In genomic region chr10:63008491-63008890, GRCh38 we compare ENCODE assay signal across 23 cellular contexts.
"Had no signal": no experiment of that assay in that cellular context is flagged by ENCODE, and none has a peak within 500 bp of the region (broad histone marks: within the 10 kb centered on the region; RNA-seq: fewer than 3 reads in every experiment).

No MANE protein-coding gene starts in this region.

- H3K9me3 ChIP-seq: gastroesophageal sphincter, heart left ventricle, left ventricle myocardium inferior, thoracic aorta, upper lobe of left lung had no signal

- H3K27me3 ChIP-seq: brain microvascular endothelial cell, gastroesophageal sphincter, upper lobe of left lung had no signal

- H3K27ac Mint-ChIP-seq: activated CD4-positive, alpha-beta memory T cell treated with anti-CD3 and anti-CD28 coated beads, Interleukin-2, amount 10 ng/mL, durations not matched to agents 7 days and 5 days; activated CD4-positive, alpha-beta T cell treated with anti-CD3 and anti-CD28 coated beads for 36 hours; activated CD8-positive, alpha-beta memory T cell treated with anti-CD3 and anti-CD28 coated beads, Interleukin-2, amount 10 ng/mL, durations not matched to agents 7 days and 5 days; activated naive CD8-positive, alpha-beta T cell; nephron progenitor cell; progenitor cell of endocrine pancreas; stimulated activated effector memory CD8-positive, alpha-beta T cell treated with anti-CD3 and anti-CD28 coated beads, Interleukin-12 subunit alpha, Interleukin-12 subunit beta, amount 100 ng/mL, for 72 hours; T-helper 2 cell treated with Interferon-gamma antibody and Interleukin-4, amounts not matched to agents 5 μg/mL and 100 μg/mL, for 36 hours; WTC11 had no signal

- H3K36me3 ChIP-seq: brain microvascular endothelial cell, gastroesophageal sphincter, heart left ventricle, left ventricle myocardium inferior, thoracic aorta, upper lobe of left lung had no signal

- H3K27ac ChIP-seq: brain microvascular endothelial cell, coronary artery, gastroesophageal sphincter, heart left ventricle, left ventricle myocardium inferior, skin epidermis, thoracic aorta, upper lobe of left lung had no signal

- H3K4me1 Mint-ChIP-seq: nephron progenitor cell had no signal

- H3K4me1 ChIP-seq: gastroesophageal sphincter, heart left ventricle, left ventricle myocardium inferior, upper lobe of left lung had no signal

- ATAC-seq: activated CD4-positive, alpha-beta T cell treated with anti-CD3 and anti-CD28 coated beads for 36 hours; activated CD8-positive, alpha-beta memory T cell treated with anti-CD3 and anti-CD28 coated beads, Interleukin-2, amount 10 ng/mL, durations not matched to agents 7 days and 5 days; gastroesophageal sphincter; heart left ventricle; right cardiac atrium; stimulated activated effector memory CD8-positive, alpha-beta T cell treated with anti-CD3 and anti-CD28 coated beads, Interleukin-12 subunit alpha, Interleukin-12 subunit beta, amount 100 ng/mL, for 72 hours; WTC11 had no signal

- DNase-seq: activated CD4-positive, alpha-beta memory T cell treated with anti-CD3 and anti-CD28 coated beads, Interleukin-2, amount 10 ng/mL, durations not matched to agents 7 days and 5 days; activated CD4-positive, alpha-beta T cell treated with anti-CD3 and anti-CD28 coated beads for 36 hours; activated CD8-positive, alpha-beta memory T cell treated with anti-CD3 and anti-CD28 coated beads, Interleukin-2, amount 10 ng/mL, durations not matched to agents 7 days and 5 days; amygdala; brain microvascular endothelial cell; central memory CD4-positive, alpha-beta T cell; heart left ventricle; kidney glomerular epithelial cell; left ventricle myocardium inferior; nephron progenitor cell; right cardiac atrium; stimulated activated CD4-positive, alpha-beta T cell treated with anti-CD3 and anti-CD28 coated beads, Interleukin-15, amount 100 ng/mL, for 24 hours; stimulated activated CD4-positive, alpha-beta T cell treated with anti-CD3 and anti-CD28 coated beads, Interleukin-4, amount 100 ng/mL, for 24 hours; upper lobe of left lung had no signal

- H3K9me3 Mint-ChIP-seq: activated CD4-positive, alpha-beta memory T cell treated with anti-CD3 and anti-CD28 coated beads, Interleukin-2, amount 10 ng/mL, durations not matched to agents 7 days and 5 days; nephron progenitor cell; stimulated activated effector memory CD8-positive, alpha-beta T cell treated with anti-CD3 and anti-CD28 coated beads, Interleukin-12 subunit alpha, Interleukin-12 subunit beta, amount 100 ng/mL, for 72 hours; T-helper 2 cell treated with Interferon-gamma antibody and Interleukin-4, amounts not matched to agents 5 μg/mL and 100 μg/mL, for 36 hours; WTC11 had no signal

- H3K4me3 ChIP-seq: coronary artery, gastroesophageal sphincter, heart left ventricle, left ventricle myocardium inferior, skin epidermis, thoracic aorta, upper lobe of left lung had no signal

- H3K4me3 Mint-ChIP-seq: activated CD4-positive, alpha-beta memory T cell treated with anti-CD3 and anti-CD28 coated beads, Interleukin-2, amount 10 ng/mL, durations not matched to agents 7 days and 5 days; activated CD4-positive, alpha-beta T cell treated with anti-CD3 and anti-CD28 coated beads for 36 hours; activated CD8-positive, alpha-beta memory T cell treated with anti-CD3 and anti-CD28 coated beads, Interleukin-2, amount 10 ng/mL, durations not matched to agents 7 days and 5 days; activated naive CD8-positive, alpha-beta T cell; nephron progenitor cell; stimulated activated effector memory CD8-positive, alpha-beta T cell treated with anti-CD3 and anti-CD28 coated beads, Interleukin-12 subunit alpha, Interleukin-12 subunit beta, amount 100 ng/mL, for 72 hours; T-helper 2 cell treated with Interferon-gamma antibody and Interleukin-4, amounts not matched to agents 5 μg/mL and 100 μg/mL, for 36 hours; WTC11 had no signal
